ENCODE assay signal across 2 cellular contexts in the genomic region with DNA sequence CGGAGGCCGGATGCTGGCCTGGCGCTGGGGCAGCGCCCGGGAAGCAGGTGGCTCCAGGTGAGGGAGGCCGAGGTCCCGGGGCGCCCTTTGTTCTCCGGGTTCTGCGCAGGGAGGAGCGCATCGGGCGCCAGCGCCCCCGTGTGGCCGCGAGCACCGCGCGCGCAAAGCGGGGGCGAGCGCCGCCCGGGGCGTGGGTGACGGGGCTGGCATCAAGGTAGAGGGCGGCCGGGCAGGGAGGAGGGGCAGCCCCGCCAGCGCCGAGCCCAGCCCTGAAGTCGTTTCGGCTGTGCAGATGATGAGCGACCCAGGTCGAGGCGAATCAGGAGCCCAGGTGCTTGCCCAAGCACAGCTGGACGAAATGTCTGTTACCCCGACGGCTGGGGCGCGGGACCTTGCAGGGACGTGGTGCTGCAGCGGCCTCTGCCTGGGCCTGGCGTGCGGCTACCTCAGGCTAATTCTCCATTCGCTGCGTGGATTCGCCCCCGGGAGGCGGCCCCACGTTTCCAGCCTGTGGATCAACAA.
TF ChIP-seq lines count a peak whose summit lies in the region.

No MANE protein-coding gene starts in this region.

TF ChIP-seq in GM23338, 12 proteins besides CTCF, POLR2A, EP300 and RAD21:
- peak; percentile 51; the same call in 1 of the 2 replicates for TF ChIP-seq CREB1 (CRISPR knock-in tag; IDR thresholded peaks at IDR 0.05; ENCODE audit: low read depth)
- no peak for TF ChIP-seq NANOG (IDR thresholded peaks at IDR 0.05; ENCODE audit: borderline replicate concordance)
- no peak for TF ChIP-seq JUNB (IDR thresholded peaks at IDR 0.05; ENCODE audit: unreplicated experiment)
- TF ChIP-seq, protein P1, sequence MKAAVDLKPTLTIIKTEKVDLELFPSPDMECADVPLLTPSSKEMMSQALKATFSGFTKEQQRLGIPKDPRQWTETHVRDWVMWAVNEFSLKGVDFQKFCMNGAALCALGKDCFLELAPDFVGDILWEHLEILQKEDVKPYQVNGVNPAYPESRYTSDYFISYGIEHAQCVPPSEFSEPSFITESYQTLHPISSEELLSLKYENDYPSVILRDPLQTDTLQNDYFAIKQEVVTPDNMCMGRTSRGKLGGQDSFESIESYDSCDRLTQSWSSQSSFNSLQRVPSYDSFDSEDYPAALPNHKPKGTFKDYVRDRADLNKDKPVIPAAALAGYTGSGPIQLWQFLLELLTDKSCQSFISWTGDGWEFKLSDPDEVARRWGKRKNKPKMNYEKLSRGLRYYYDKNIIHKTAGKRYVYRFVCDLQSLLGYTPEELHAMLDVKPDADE (IDR thresholded peaks at IDR 0.05) = peak; percentile 33; the same call in 1 of the 2 replicates
- TF ChIP-seq, protein P2, sequence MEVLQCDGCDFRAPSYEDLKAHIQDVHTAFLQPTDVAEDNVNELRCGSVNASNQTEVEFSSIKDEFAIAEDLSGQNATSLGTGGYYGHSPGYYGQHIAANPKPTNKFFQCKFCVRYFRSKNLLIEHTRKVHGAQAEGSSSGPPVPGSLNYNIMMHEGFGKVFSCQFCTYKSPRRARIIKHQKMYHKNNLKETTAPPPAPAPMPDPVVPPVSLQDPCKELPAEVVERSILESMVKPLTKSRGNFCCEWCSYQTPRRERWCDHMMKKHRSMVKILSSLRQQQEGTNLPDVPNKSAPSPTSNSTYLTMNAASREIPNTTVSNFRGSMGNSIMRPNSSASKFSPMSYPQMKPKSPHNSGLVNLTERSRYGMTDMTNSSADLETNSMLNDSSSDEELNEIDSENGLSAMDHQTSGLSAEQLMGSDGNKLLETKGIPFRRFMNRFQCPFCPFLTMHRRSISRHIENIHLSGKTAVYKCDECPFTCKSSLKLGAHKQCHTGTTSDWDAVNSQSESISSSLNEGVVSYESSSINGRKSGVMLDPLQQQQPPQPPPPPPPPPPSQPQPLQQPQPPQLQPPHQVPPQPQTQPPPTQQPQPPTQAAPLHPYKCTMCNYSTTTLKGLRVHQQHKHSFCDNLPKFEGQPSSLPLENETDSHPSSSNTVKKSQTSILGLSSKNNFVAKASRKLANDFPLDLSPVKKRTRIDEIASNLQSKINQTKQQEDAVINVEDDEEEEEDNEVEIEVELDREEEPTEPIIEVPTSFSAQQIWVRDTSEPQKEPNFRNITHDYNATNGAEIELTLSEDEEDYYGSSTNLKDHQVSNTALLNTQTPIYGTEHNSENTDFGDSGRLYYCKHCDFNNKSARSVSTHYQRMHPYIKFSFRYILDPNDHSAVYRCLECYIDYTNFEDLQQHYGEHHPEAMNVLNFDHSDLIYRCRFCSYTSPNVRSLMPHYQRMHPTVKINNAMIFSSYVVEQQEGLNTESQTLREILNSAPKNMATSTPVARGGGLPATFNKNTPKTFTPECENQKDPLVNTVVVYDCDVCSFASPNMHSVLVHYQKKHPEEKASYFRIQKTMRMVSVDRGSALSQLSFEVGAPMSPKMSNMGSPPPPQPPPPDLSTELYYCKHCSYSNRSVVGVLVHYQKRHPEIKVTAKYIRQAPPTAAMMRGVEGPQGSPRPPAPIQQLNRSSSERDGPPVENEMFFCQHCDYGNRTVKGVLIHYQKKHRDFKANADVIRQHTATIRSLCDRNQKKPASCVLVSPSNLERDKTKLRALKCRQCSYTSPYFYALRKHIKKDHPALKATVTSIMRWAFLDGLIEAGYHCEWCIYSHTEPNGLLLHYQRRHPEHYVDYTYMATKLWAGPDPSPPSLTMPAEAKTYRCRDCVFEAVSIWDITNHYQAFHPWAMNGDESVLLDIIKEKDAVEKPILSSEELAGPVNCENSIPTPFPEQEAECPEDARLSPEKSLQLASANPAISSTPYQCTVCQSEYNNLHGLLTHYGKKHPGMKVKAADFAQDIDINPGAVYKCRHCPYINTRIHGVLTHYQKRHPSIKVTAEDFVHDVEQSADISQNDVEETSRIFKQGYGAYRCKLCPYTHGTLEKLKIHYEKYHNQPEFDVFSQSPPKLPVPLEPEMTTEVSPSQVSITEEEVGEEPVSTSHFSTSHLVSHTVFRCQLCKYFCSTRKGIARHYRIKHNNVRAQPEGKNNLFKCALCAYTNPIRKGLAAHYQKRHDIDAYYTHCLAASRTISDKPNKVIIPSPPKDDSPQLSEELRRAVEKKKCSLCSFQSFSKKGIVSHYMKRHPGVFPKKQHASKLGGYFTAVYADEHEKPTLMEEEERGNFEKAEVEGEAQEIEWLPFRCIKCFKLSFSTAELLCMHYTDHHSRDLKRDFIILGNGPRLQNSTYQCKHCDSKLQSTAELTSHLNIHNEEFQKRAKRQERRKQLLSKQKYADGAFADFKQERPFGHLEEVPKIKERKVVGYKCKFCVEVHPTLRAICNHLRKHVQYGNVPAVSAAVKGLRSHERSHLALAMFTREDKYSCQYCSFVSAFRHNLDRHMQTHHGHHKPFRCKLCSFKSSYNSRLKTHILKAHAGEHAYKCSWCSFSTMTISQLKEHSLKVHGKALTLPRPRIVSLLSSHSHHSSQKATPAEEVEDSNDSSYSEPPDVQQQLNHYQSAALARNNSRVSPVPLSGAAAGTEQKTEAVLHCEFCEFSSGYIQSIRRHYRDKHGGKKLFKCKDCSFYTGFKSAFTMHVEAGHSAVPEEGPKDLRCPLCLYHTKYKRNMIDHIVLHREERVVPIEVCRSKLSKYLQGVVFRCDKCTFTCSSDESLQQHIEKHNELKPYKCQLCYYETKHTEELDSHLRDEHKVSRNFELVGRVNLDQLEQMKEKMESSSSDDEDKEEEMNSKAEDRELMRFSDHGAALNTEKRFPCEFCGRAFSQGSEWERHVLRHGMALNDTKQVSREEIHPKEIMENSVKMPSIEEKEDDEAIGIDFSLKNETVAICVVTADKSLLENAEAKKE (CRISPR knock-in tag; IDR thresholded peaks at IDR 0.05) = no peak

TF ChIP-seq in HepG2, 621 proteins besides CTCF, POLR2A, EP300 and RAD21 (continues in another document):
- TF ChIP-seq PTBP1 (IDR thresholded peaks at IDR 0.05; ENCODE audit: low read depth, low read length, poor library complexity, severe bottlenecking) = no peak
- TF ChIP-seq, protein P3, sequence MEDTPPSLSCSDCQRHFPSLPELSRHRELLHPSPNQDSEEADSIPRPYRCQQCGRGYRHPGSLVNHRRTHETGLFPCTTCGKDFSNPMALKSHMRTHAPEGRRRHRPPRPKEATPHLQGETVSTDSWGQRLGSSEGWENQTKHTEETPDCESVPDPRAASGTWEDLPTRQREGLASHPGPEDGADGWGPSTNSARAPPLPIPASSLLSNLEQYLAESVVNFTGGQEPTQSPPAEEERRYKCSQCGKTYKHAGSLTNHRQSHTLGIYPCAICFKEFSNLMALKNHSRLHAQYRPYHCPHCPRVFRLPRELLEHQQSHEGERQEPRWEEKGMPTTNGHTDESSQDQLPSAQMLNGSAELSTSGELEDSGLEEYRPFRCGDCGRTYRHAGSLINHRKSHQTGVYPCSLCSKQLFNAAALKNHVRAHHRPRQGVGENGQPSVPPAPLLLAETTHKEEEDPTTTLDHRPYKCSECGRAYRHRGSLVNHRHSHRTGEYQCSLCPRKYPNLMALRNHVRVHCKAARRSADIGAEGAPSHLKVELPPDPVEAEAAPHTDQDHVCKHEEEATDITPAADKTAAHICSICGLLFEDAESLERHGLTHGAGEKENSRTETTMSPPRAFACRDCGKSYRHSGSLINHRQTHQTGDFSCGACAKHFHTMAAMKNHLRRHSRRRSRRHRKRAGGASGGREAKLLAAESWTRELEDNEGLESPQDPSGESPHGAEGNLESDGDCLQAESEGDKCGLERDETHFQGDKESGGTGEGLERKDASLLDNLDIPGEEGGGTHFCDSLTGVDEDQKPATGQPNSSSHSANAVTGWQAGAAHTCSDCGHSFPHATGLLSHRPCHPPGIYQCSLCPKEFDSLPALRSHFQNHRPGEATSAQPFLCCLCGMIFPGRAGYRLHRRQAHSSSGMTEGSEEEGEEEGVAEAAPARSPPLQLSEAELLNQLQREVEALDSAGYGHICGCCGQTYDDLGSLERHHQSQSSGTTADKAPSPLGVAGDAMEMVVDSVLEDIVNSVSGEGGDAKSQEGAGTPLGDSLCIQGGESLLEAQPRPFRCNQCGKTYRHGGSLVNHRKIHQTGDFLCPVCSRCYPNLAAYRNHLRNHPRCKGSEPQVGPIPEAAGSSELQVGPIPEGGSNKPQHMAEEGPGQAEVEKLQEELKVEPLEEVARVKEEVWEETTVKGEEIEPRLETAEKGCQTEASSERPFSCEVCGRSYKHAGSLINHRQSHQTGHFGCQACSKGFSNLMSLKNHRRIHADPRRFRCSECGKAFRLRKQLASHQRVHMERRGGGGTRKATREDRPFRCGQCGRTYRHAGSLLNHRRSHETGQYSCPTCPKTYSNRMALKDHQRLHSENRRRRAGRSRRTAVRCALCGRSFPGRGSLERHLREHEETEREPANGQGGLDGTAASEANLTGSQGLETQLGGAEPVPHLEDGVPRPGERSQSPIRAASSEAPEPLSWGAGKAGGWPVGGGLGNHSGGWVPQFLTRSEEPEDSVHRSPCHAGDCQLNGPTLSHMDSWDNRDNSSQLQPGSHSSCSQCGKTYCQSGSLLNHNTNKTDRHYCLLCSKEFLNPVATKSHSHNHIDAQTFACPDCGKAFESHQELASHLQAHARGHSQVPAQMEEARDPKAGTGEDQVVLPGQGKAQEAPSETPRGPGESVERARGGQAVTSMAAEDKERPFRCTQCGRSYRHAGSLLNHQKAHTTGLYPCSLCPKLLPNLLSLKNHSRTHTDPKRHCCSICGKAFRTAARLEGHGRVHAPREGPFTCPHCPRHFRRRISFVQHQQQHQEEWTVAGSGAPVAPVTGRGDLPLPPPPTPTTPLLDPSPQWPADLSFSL (CRISPR knock-in tag; IDR thresholded peaks at IDR 0.05) = no peak
- TF ChIP-seq NRL (CRISPR knock-in tag; IDR thresholded peaks at IDR 0.05; ENCODE audit: borderline replicate concordance) = no peak
- no peak for TF ChIP-seq NFYB (CRISPR knock-in tag; IDR thresholded peaks at IDR 0.05)
- TF ChIP-seq LCORL (IDR thresholded peaks at IDR 0.05) = no peak
- 0 out of 2 replicates have a peak, but pooled peaks have one; percentile 37 for TF ChIP-seq LCORL (CRISPR knock-in tag; IDR thresholded peaks at IDR 0.05)
- TF ChIP-seq ZNF598 (CRISPR knock-in tag; IDR thresholded peaks at IDR 0.05; ENCODE audit: borderline replicate concordance) = no peak
- no peak for TF ChIP-seq ZNF644 (CRISPR knock-in tag; IDR thresholded peaks at IDR 0.05; ENCODE audit: low read depth)
- no peak for TF ChIP-seq ZNF17 (CRISPR knock-in tag; IDR thresholded peaks at IDR 0.05)
- TF ChIP-seq MAZ (IDR thresholded peaks at IDR 0.05; ENCODE audit: borderline replicate concordance, low read depth, low read length) = no peak; the same call in 1 of the 2 replicates
- TF ChIP-seq MAZ (CRISPR knock-in tag; IDR thresholded peaks at IDR 0.05; ENCODE audit: low read depth) = peak; percentile 57; the same call in 1 of the 2 replicates
- TF ChIP-seq TAF1 (CRISPR knock-in tag; IDR thresholded peaks at IDR 0.05) = no peak
- no peak for TF ChIP-seq ZBTB38 (CRISPR knock-in tag; IDR thresholded peaks at IDR 0.05)
- 0 out of 2 replicates have a peak, but pooled peaks have one; percentile 26 for TF ChIP-seq ZNF546 (CRISPR knock-in tag; conservative IDR thresholded peaks at IDR 0.05)
- TF ChIP-seq KDM2A (CRISPR knock-in tag; IDR thresholded peaks at IDR 0.05; ENCODE audit: borderline replicate concordance, low read depth) = peak; percentile 61; the same call in 1 of the 2 replicates
- TF ChIP-seq, protein P4, sequence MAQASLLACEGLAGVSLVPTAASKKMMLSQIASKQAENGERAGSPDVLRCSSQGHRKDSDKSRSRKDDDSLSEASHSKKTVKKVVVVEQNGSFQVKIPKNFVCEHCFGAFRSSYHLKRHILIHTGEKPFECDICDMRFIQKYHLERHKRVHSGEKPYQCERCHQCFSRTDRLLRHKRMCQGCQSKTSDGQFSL (CRISPR knock-in tag; IDR thresholded peaks at IDR 0.05) = peak; percentile 98
- no peak for TF ChIP-seq ZFP36L1 (CRISPR knock-in tag; IDR thresholded peaks at IDR 0.05)
- no peak for TF ChIP-seq EZH2 (conservative IDR thresholded peaks at IDR 0.05; ENCODE audit: low read depth, low read length)
- no peak for TF ChIP-seq ATAD3A (CRISPR knock-in tag; IDR thresholded peaks at IDR 0.05)
- TF ChIP-seq ZNF562 (CRISPR knock-in tag; IDR thresholded peaks at IDR 0.05; ENCODE audit: borderline replicate concordance) = no peak
- TF ChIP-seq KLF6 (CRISPR knock-in tag; IDR thresholded peaks at IDR 0.05) = no peak
- TF ChIP-seq RNF2 (conservative IDR thresholded peaks at IDR 0.05; ENCODE audit: low read depth) = 0 out of 2 replicates have a peak, but pooled peaks have one; percentile 30
- no peak for TF ChIP-seq ELF1 (CRISPR knock-in tag; IDR thresholded peaks at IDR 0.05)
- no peak for TF ChIP-seq NFRKB (IDR thresholded peaks at IDR 0.05)
- no peak for TF ChIP-seq JUNB (CRISPR knock-in tag; IDR thresholded peaks at IDR 0.05; ENCODE audit: borderline replicate concordance)
- TF ChIP-seq, protein P5, sequence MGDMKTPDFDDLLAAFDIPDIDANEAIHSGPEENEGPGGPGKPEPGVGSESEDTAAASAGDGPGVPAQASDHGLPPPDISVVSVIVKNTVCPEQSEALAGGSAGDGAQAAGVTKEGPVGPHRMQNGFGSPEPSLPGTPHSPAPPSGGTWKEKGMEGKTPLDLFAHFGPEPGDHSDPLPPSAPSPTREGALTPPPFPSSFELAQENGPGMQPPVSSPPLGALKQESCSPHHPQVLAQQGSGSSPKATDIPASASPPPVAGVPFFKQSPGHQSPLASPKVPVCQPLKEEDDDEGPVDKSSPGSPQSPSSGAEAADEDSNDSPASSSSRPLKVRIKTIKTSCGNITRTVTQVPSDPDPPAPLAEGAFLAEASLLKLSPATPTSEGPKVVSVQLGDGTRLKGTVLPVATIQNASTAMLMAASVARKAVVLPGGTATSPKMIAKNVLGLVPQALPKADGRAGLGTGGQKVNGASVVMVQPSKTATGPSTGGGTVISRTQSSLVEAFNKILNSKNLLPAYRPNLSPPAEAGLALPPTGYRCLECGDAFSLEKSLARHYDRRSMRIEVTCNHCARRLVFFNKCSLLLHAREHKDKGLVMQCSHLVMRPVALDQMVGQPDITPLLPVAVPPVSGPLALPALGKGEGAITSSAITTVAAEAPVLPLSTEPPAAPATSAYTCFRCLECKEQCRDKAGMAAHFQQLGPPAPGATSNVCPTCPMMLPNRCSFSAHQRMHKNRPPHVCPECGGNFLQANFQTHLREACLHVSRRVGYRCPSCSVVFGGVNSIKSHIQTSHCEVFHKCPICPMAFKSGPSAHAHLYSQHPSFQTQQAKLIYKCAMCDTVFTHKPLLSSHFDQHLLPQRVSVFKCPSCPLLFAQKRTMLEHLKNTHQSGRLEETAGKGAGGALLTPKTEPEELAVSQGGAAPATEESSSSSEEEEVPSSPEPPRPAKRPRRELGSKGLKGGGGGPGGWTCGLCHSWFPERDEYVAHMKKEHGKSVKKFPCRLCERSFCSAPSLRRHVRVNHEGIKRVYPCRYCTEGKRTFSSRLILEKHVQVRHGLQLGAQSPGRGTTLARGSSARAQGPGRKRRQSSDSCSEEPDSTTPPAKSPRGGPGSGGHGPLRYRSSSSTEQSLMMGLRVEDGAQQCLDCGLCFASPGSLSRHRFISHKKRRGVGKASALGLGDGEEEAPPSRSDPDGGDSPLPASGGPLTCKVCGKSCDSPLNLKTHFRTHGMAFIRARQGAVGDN (CRISPR knock-in tag; IDR thresholded peaks at IDR 0.05) = peak; percentile 65
- TF ChIP-seq DNMT1 (CRISPR knock-in tag; IDR thresholded peaks at IDR 0.05) = 0 out of 2 replicates have a peak, but pooled peaks have one; percentile 30
- no peak for TF ChIP-seq SOX5 (CRISPR knock-in tag; IDR thresholded peaks at IDR 0.05; ENCODE audit: borderline replicate concordance)
- TF ChIP-seq, protein P6, sequence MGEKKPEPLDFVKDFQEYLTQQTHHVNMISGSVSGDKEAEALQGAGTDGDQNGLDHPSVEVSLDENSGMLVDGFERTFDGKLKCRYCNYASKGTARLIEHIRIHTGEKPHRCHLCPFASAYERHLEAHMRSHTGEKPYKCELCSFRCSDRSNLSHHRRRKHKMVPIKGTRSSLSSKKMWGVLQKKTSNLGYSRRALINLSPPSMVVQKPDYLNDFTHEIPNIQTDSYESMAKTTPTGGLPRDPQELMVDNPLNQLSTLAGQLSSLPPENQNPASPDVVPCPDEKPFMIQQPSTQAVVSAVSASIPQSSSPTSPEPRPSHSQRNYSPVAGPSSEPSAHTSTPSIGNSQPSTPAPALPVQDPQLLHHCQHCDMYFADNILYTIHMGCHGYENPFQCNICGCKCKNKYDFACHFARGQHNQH (CRISPR knock-in tag; IDR thresholded peaks at IDR 0.05) = no peak
